1 cellular context compared by ENCODE assay signal in genomic region chr4:74543247-74543670, GRCh38.
TF ChIP-seq lines count a peak whose summit lies in the region.

No MANE protein-coding gene starts in this region.

TF ChIP-seq in HepG2, 621 proteins besides CTCF, POLR2A, EP300 and RAD21 (continued from another document):
- TF ChIP-seq, protein P1, sequence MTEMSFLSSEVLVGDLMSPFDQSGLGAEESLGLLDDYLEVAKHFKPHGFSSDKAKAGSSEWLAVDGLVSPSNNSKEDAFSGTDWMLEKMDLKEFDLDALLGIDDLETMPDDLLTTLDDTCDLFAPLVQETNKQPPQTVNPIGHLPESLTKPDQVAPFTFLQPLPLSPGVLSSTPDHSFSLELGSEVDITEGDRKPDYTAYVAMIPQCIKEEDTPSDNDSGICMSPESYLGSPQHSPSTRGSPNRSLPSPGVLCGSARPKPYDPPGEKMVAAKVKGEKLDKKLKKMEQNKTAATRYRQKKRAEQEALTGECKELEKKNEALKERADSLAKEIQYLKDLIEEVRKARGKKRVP (CRISPR knock-in tag; IDR thresholded peaks at IDR 0.05), result no peak
- TF ChIP-seq ZBTB7B (CRISPR knock-in tag; IDR thresholded peaks at IDR 0.05), result no peak
